8 cellular contexts compared by ENCODE assay signal in the genomic region with DNA sequence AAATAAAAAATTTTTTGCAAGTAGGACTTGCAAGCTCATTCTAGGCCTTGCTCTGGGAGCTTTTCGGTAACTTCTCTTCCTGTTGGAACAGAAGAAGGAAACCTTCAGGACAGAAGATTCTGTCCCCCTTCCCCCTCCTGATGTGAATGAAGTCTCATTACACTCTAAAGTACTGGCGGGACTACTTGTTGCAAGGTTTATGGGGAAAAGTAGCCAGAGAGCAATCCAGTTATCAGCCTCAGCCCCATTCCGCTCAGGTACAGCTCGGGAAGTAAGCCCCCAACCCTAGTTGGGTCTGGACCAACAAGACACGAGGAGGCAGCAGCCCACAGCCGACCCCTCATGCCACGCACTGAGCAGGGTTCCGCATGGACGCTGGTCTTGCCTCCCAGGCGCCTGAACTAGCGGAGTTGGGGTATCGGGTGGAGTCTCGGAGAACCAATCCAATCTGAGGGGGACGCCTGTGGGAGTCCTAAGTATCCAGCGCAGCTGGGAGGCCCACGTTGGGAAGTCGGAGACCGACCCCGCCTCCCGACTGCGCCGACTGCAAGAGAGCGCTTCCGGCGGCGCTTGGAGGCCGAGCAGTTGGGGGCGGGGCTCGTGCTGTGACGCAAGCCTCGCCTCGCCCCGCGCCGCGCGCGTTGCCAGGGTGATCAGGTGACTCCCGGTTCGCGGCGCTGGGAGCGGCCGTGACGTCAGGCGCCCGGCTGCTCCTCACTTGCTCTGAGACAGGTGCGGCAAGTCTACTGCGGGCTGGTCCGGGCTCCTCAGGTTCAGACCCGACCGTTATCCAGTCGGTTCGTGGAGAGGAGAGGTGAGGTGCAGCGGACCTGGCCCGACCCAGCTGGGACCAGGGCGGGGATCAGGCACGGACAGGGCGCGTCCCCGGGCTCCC.
DNase-seq lines count a peak whose midpoint lies in the region; ATAC-seq lines count a peak whose summit lies in the region.

A gene with protein sequence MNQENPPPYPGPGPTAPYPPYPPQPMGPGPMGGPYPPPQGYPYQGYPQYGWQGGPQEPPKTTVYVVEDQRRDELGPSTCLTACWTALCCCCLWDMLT (plus strand): TSS at position 717 of the 895 bp plus-strand sequence. CDS start 19,278 bp downstream, outside the sequence.

- peak within 1 kb of the TSS; percentile 97 for H3K27ac Mint-ChIP-seq in central memory CD8-positive, alpha-beta T cell (ENCODE audit: low read depth)

- peak; percentile 93 for ATAC-seq in GM19023 (IDR thresholded peaks at IDR 0.05; ENCODE audit: unreplicated experiment)
- ATAC-seq in HG03196 (IDR thresholded peaks at IDR 0.05; ENCODE audit: unreplicated experiment) = peak; percentile 87
- ATAC-seq in activated CD4-positive, CD25-positive, alpha-beta regulatory T cell treated with anti-CD3 and anti-CD28 coated beads, Interleukin-2, amount 50 U/mL, for 24 hours = peak; percentile 94 to 95
- ATAC-seq in central memory CD8-positive, alpha-beta T cell (replicated peaks; ENCODE audit: extremely low read depth, poor library complexity, severe bottlenecking) = peak; percentile 90

- peak within 1 kb of the TSS; percentile 93 for H3K4me3 Mint-ChIP-seq in central memory CD8-positive, alpha-beta T cell

- H3K36me3 Mint-ChIP-seq in central memory CD8-positive, alpha-beta T cell (ENCODE audit: insufficient read depth) = peaks cover 8% of the 10 kb centered on the region

- H3K27me3 Mint-ChIP-seq in central memory CD8-positive, alpha-beta T cell = peaks cover 9% of the 10 kb centered on the region

- peak; percentile 93 for DNase-seq in AG08395 (ENCODE audit: low spot score)
- peak; percentile 81 for DNase-seq in NCI-H345 treated with DMSO at 0.1 percent for 48 hours (lab: John Stamatoyannopoulos, UW; ENCODE audit: unreplicated experiment)
- peak; percentile 92 to 96 for DNase-seq in central memory CD8-positive, alpha-beta T cell (ENCODE audit: low spot score in 2 of 2)
- peak; percentile 94 for DNase-seq in iris pigment epithelial cell (ENCODE audit: low read depth)
- peak; percentile 95 for DNase-seq in stimulated activated CD4-positive, alpha-beta T cell treated with anti-CD3 and anti-CD28 coated beads, Interleukin-12 subunit alpha, Interleukin-12 subunit beta, amount 100 ng/mL, for 4 hours

- H3K4me1 Mint-ChIP-seq in central memory CD8-positive, alpha-beta T cell = peaks cover 24% of the 10 kb centered on the region

- H3K9me3 Mint-ChIP-seq in central memory CD8-positive, alpha-beta T cell = no peaks in the 10 kb centered on the region

Comparison
In these comparisons a context has a peak if more than half of its experiments do, and no peak if none do; other contexts are left out.
1. Peak in every context shown above with its lines: DNase-seq and ATAC-seq.